Comparison of ENCODE assay signal across 3 cellular contexts in genomic region chr1:210303391-210303790, GRCh38.
"Had no signal": no experiment of that assay in that cellular context is flagged by ENCODE, and none has a peak within 500 bp of the region (broad histone marks: within the 10 kb centered on the region; RNA-seq: fewer than 3 reads in every experiment).

No MANE protein-coding gene starts in this region.

- DNase-seq: GDM1, GF-D8 had no signal

- H3K4me3 ChIP-seq: GM12878 had no signal

- ATAC-seq: GM12878 had no signal
